Comparison of ENCODE assay signal across 8 cellular contexts in genomic region chr19:19514881-19515763, GRCh38. TPM values are rescaled to one million over a fixed set of nuclear protein-coding genes. Genes with fewer than 3 reads are reported as not detected.
DNase-seq lines count a peak whose midpoint lies in the region; ATAC-seq and TF ChIP-seq lines count a peak whose summit lies in the region.

TSS of gene TSSK6 (minus strand) at chr19:19515548. CDS start at chr19:19515427, 121 bp downstream.

- peaks cover 5 to 22% (median 12%) of the 10 kb centered on the region in 3 experiments; a peak in 6 of 7 replicates for H3K36me3 Mint-ChIP-seq in H9 (ENCODE audit: insufficient read depth in 1 of 3, low read depth in 3 of 3)
- peaks cover 16% of the 10 kb centered on the region for H3K36me3 Mint-ChIP-seq in activated CD4-positive, alpha-beta memory T cell treated with anti-CD3 and anti-CD28 coated beads for 36 hours

- H3T11ph ChIP-seq in H9 (ENCODE audit: low read length): no peak within 1 kb of the TSS

- no CpG with 5 or more reads among the region's 78 CpGs for WGBS in H9 (ENCODE audit: extremely low coverage, insufficient read length, low lambda C conversion rate)

- H3K56ac ChIP-seq in H9 (ENCODE audit: insufficient read length, low read depth, low read length): no peak within 1 kb of the TSS

- H3K79me2 ChIP-seq in H9 (ENCODE audit: insufficient read depth, low read length): peaks cover 11% of the 10 kb centered on the region; the same call in 1 of the 2 replicates

- peak within 1 kb of the TSS; percentile 85 for H3K9ac ChIP-seq in H9 (ENCODE audit: extremely low read depth, insufficient read length, low read length)

- no peak within 1 kb of the TSS for H2BK5ac ChIP-seq in H9 (ENCODE audit: insufficient read length, low read length)

- H3K27ac Mint-ChIP-seq in H9: peak within 1 kb of the TSS; percentile 87 to 96 (median 96)
- H3K27ac Mint-ChIP-seq in activated CD4-positive, alpha-beta memory T cell treated with anti-CD3 and anti-CD28 coated beads for 36 hours: peak within 1 kb of the TSS; percentile 94

- intact Hi-C loops in activated CD4-positive, alpha-beta memory T cell treated with anti-CD3 and anti-CD28 coated beads for 36 hours (cut with micrococcal nuclease): no loop called here
- intact Hi-C loops in left ventricle myocardium inferior (cut with micrococcal nuclease): no loop called here

- no peak within 1 kb of the TSS for H3K23ac ChIP-seq in H9 (ENCODE audit: insufficient read length, low read depth, low read length)

- H4K91ac ChIP-seq in H9 (ENCODE audit: insufficient read length, low read depth, low read length): no peak within 1 kb of the TSS

- H2BK20ac ChIP-seq in H9 (ENCODE audit: low read depth, low read length, poor library complexity, severe bottlenecking): no peak within 1 kb of the TSS

- no peak for DNase-seq in H9
- DNase-seq in activated CD4-positive, alpha-beta memory T cell treated with anti-CD3 and anti-CD28 coated beads for 36 hours: no peak
- no peak for DNase-seq in left ventricle myocardium inferior
- DNase-seq in pons (ENCODE audit: low spot score): no peak
- no peak for DNase-seq in SHP77 treated with DMSO at 0.1 percent for 48 hours (lab: John Stamatoyannopoulos, UW)

- H3K4me1 Mint-ChIP-seq in H9: peaks cover 3 to 13% of the 10 kb centered on the region in 2 experiments
- H3K4me1 Mint-ChIP-seq in activated CD4-positive, alpha-beta memory T cell treated with anti-CD3 and anti-CD28 coated beads for 36 hours (ENCODE audit: low read depth): peaks cover 22% of the 10 kb centered on the region

- H3K4me3 Mint-ChIP-seq in H9: peak within 1 kb of the TSS; percentile 91 to 94
- H3K4me3 Mint-ChIP-seq in activated CD4-positive, alpha-beta memory T cell treated with anti-CD3 and anti-CD28 coated beads for 36 hours: peak within 1 kb of the TSS; percentile 94

- H3K23me2 ChIP-seq in H9 (ENCODE audit: insufficient read length, low read depth, low read length, poor library complexity, severe bottlenecking): peaks cover 5% of the 10 kb centered on the region

- H3K4ac ChIP-seq in H9 (ENCODE audit: low read depth, low read length): no peak within 1 kb of the TSS

- H3K9me3 ChIP-seq in H9 (ENCODE audit: control insufficient read depth, low read depth, low read length) (no peaks in the 10 kb centered on the region), left ventricle myocardium inferior (replicated peaks) (peaks cover 10% of the 10 kb centered on the region)

- ATAC-seq in HG03095 (IDR thresholded peaks at IDR 0.05; ENCODE audit: unreplicated experiment) (no peak), HG03521 (IDR thresholded peaks at IDR 0.05; ENCODE audit: unreplicated experiment) (no peak)

- POLR2A ChIA-PET in activated CD4-positive, alpha-beta memory T cell treated with anti-CD3 and anti-CD28 coated beads for 36 hours (lab: Charles Lee): interaction anchor here (0.7 to 1.6 kb wide), 5 partner anchors 14 to 151 kb away, joined by 3 to 8 read pairs (median 4); no protein-coding TSS in a partner anchor

- H3K27ac ChIP-seq in H9 (ENCODE audit: insufficient read length, low read depth, low read length): no peak within 1 kb of the TSS
- peak within 1 kb of the TSS; percentile 92 for H3K27ac ChIP-seq in left ventricle myocardium inferior (replicated peaks)
- H3K27ac ChIP-seq in skin epidermis: peak within 1 kb of the TSS; percentile 7 to 92 (median 87)

- peaks cover 4% of the 10 kb centered on the region; the same call in 1 of the 2 replicates for H3K27me3 Mint-ChIP-seq in H9 (ENCODE audit: low read depth)
- H3K27me3 Mint-ChIP-seq in activated CD4-positive, alpha-beta memory T cell treated with anti-CD3 and anti-CD28 coated beads for 36 hours: no peaks in the 10 kb centered on the region

- H3K4me1 ChIP-seq in H9 (ENCODE audit: insufficient read depth, low read length) (no peaks in the 10 kb centered on the region), left ventricle myocardium inferior (peaks cover 54% of the 10 kb centered on the region)

- no peak within 1 kb of the TSS for H2AK5ac ChIP-seq in H9 (ENCODE audit: insufficient read length, low read length)

- H3K14ac ChIP-seq in H9 (ENCODE audit: insufficient read depth, low read length): peak within 1 kb of the TSS; percentile 69; the same call in 1 of the 2 replicates

- peaks cover 11% of the 10 kb centered on the region for H3K36me3 ChIP-seq in left ventricle myocardium inferior

- H2BK120ac ChIP-seq in H9 (ENCODE audit: low read depth, low read length, poor library complexity, severe bottlenecking): no peak within 1 kb of the TSS

- H3K79me1 ChIP-seq in H9 (ENCODE audit: insufficient read depth, low read depth, low read length, poor library complexity, severe bottlenecking): peaks cover 3% of the 10 kb centered on the region

- H3K27me3 ChIP-seq in H9 (ENCODE audit: insufficient read depth, low read length): no peaks in the 10 kb centered on the region
- no peaks in the 10 kb centered on the region for H3K27me3 ChIP-seq in left ventricle myocardium inferior (ENCODE audit: low read depth)

- no peaks in the 10 kb centered on the region for H4K20me1 ChIP-seq in H9 (ENCODE audit: control insufficient read depth, insufficient read depth, insufficient read length)

- TF ChIP-seq CTCF in H9 (conservative IDR thresholded peaks at IDR 0.05): 0 out of 3 replicates have a peak, but pooled peaks have one; percentile 18
- no peak for TF ChIP-seq CTCF in left ventricle myocardium inferior (IDR thresholded peaks at IDR 0.05; ENCODE audit: borderline replicate concordance)

- no peak within 1 kb of the TSS for H4K8ac ChIP-seq in H9 (replicated peaks; ENCODE audit: insufficient read length, low read depth, low read length)

- no peak within 1 kb of the TSS for H2BK12ac ChIP-seq in H9 (ENCODE audit: insufficient read length, low read depth, low read length)

- H3K18ac ChIP-seq in H9 (ENCODE audit: insufficient read length, low read depth, low read length): peak within 1 kb of the TSS; percentile 69

- no peaks in the 10 kb centered on the region for H3K9me3 Mint-ChIP-seq in H9
- H3K9me3 Mint-ChIP-seq in activated CD4-positive, alpha-beta memory T cell treated with anti-CD3 and anti-CD28 coated beads for 36 hours: no peaks in the 10 kb centered on the region

- CTCF ChIA-PET in activated CD4-positive, alpha-beta memory T cell treated with anti-CD3 and anti-CD28 coated beads for 36 hours (lab: Charles Lee): interaction anchor here (0.8 to 2.6 kb wide), 6 partner anchors 17 to 150 kb away, joined by 3 to 20 read pairs (median 6); no protein-coding TSS in a partner anchor

- peak within 1 kb of the TSS; percentile 63 for H2AFZ ChIP-seq in H9 (ENCODE audit: low read length)

- H3K4me2 ChIP-seq in H9 (ENCODE audit: insufficient read depth, insufficient read length, low read length): peak within 1 kb of the TSS; percentile 85

- H3K4me3 ChIP-seq in left ventricle myocardium inferior: peak within 1 kb of the TSS; percentile 79
- H3K4me3 ChIP-seq in skin epidermis: peak within 1 kb of the TSS; percentile 48 to 74 (median 71)

- H2BK15ac ChIP-seq in H9 (ENCODE audit: low read depth, low read length): no peak within 1 kb of the TSS

- no peak within 1 kb of the TSS for H4K5ac ChIP-seq in H9 (ENCODE audit: insufficient read length, low read depth, low read length)

RNA-seq across cellular contexts. Expression of gene TSSK6, which starts in this region (rescaled TPM):
- total RNA-seq in H9 (2021) (2.6 and 2.8 TPM in 2 replicates), left ventricle myocardium inferior (0.77 TPM)
- 1 to 10 TPM; 3.1 to 4.7 TPM for total RNA-seq in activated CD4-positive, alpha-beta memory T cell treated with anti-CD3 and anti-CD28 coated beads for 36 hours
